Comparison of ENCODE assay signal across 8 cellular contexts in genomic region chr10:73906524-73907447, GRCh38. TPM values are rescaled to one million over a fixed set of nuclear protein-coding genes. Genes with fewer than 3 reads are reported as not detected.
DNase-seq lines count a peak whose midpoint lies in the region; ATAC-seq and TF ChIP-seq lines count a peak whose summit lies in the region.

No MANE protein-coding gene starts in this region.

- peak; percentile 63 for ATAC-seq in GM23338
- ATAC-seq in HG03159 (IDR thresholded peaks at IDR 0.05; ENCODE audit: unreplicated experiment): no peak
- no peak for ATAC-seq in GM18909 (IDR thresholded peaks at IDR 0.05; ENCODE audit: poor library complexity, unreplicated experiment)
- ATAC-seq in HG03442 (IDR thresholded peaks at IDR 0.05; ENCODE audit: unreplicated experiment): no peak

- peaks cover 22% of the 10 kb centered on the region for H3K27me3 Mint-ChIP-seq in GM23338 (ENCODE audit: insufficient read depth, low read depth, poor library complexity)
- H3K27me3 Mint-ChIP-seq in endodermal cell (ENCODE audit: insufficient read depth): peaks cover 36% of the 10 kb centered on the region

- peak overlapping the region; percentile 84 for H2AFZ ChIP-seq in GM23338

- H3K4me1 ChIP-seq in GM23338 (ENCODE audit: insufficient read depth) (peaks cover 44% of the 10 kb centered on the region), endodermal cell (ENCODE audit: control insufficient read depth, insufficient read depth, low read length) (peaks cover 8% of the 10 kb centered on the region)

- no peak overlapping the region for H3K9ac ChIP-seq in endodermal cell (ENCODE audit: extremely low read depth, low read length, poor library complexity, severe bottlenecking)

- no peak for TF ChIP-seq CTCF in GM23338 (conservative IDR thresholded peaks at IDR 0.05; ENCODE audit: low read depth in 2 of 2)
- TF ChIP-seq CTCF in endodermal cell (conservative IDR thresholded peaks at IDR 0.05): no peak

- 13 to 54% methylated on average over 5 to 8 of the region's 8 CpGs for WGBS in endodermal cell (ENCODE audit: insufficient coverage in 1 of 2, insufficient read length in 1 of 2), 2 experiments

- H3K9me3 Mint-ChIP-seq in GM23338: no peaks in the 10 kb centered on the region
- H3K9me3 Mint-ChIP-seq in endodermal cell: no peaks in the 10 kb centered on the region

- no peaks in the 10 kb centered on the region for H4K20me1 ChIP-seq in GM23338 (replicated peaks; ENCODE audit: insufficient read depth)

- no peak overlapping the region; the same call in 1 of the 2 replicates for H3K4me3 ChIP-seq in GM23338
- H3K4me3 ChIP-seq in endodermal cell (ENCODE audit: low read length): no peak overlapping the region

- H3K27me3 ChIP-seq in GM23338 (ENCODE audit: insufficient read depth) (peaks cover 29% of the 10 kb centered on the region), endodermal cell (ENCODE audit: control insufficient read depth, insufficient read depth, low read length, poor library complexity, severe bottlenecking) (peaks cover 8% of the 10 kb centered on the region)

- H3K36me3 Mint-ChIP-seq in GM23338 (ENCODE audit: low read depth) (no peaks in the 10 kb centered on the region), endodermal cell (ENCODE audit: low read depth) (no peaks in the 10 kb centered on the region)

- no peaks in the 10 kb centered on the region for H3K9me2 ChIP-seq in GM23338 (ENCODE audit: insufficient read depth)

- H3K27ac ChIP-seq in GM23338 (ENCODE audit: low read depth) (peak overlapping the region; percentile 72; the same call in 1 of the 2 replicates), endodermal cell (ENCODE audit: low read depth, low read length) (peak overlapping the region; percentile 80)

- H3K27ac Mint-ChIP-seq in GM23338 (peak overlapping the region; percentile 78), endodermal cell (peak overlapping the region; percentile 50)

- no peaks in the 10 kb centered on the region for H3K79me2 ChIP-seq in GM23338 (replicated peaks; ENCODE audit: insufficient read depth)

- H3K4me1 Mint-ChIP-seq in GM23338 (peaks cover 43% of the 10 kb centered on the region), endodermal cell (peaks cover 18% of the 10 kb centered on the region)

- H3K9me3 ChIP-seq in endodermal cell (ENCODE audit: control insufficient read depth, low read length): no peaks in the 10 kb centered on the region

- H3K4me3 Mint-ChIP-seq in GM23338 (0 out of 3 replicates have a peak overlapping the region, but pooled peaks have one; percentile 22), endodermal cell (no peak overlapping the region)

- peak; percentile 90 for DNase-seq in GM23338 (ENCODE audit: low spot score)
- DNase-seq in OCI-M1 (lab: John Stamatoyannopoulos, UW): peak; percentile 42
- peak; percentile 92 for DNase-seq in endodermal cell
- peak; percentile 98 for DNase-seq in myocyte (ENCODE audit: low read depth)
- no peak for DNase-seq in germinal center (ENCODE audit: low spot score)

- H3K36me3 ChIP-seq in GM23338 (ENCODE audit: insufficient read depth): no peaks in the 10 kb centered on the region
- no peaks in the 10 kb centered on the region for H3K36me3 ChIP-seq in endodermal cell (ENCODE audit: control insufficient read depth, insufficient read depth, low read length)

- peak overlapping the region; percentile 50 for H3K4me2 ChIP-seq in GM23338

- peaks cover 10% of the 10 kb centered on the region; the same call in 1 of the 2 replicates for H3F3A ChIP-seq in GM23338 (replicated peaks; ENCODE audit: low read depth)

TF ChIP-seq in GM23338, 12 proteins besides CTCF, POLR2A, EP300 and RAD21 (continues in another document):
- no peak for TF ChIP-seq ETS1 (IDR thresholded peaks at IDR 0.05)
- TF ChIP-seq ZNF114 (CRISPR knock-in tag; IDR thresholded peaks at IDR 0.05): no peak
- TF ChIP-seq STAT1 (IDR thresholded peaks at IDR 0.05; ENCODE audit: unreplicated experiment): no peak
- TF ChIP-seq EZH2phosphoT487 (IDR thresholded peaks at IDR 0.05; ENCODE audit: unreplicated experiment): no peak
- no peak for TF ChIP-seq ZNF331 (CRISPR knock-in tag; IDR thresholded peaks at IDR 0.05; ENCODE audit: low read depth)
- TF ChIP-seq REST (IDR thresholded peaks at IDR 0.05; ENCODE audit: unreplicated experiment): no peak
- no peak for TF ChIP-seq CREB1 (CRISPR knock-in tag; IDR thresholded peaks at IDR 0.05; ENCODE audit: low read depth)
- TF ChIP-seq POLR2AphosphoS5 (IDR thresholded peaks at IDR 0.05; ENCODE audit: low read depth): no peak
- TF ChIP-seq JUNB (IDR thresholded peaks at IDR 0.05; ENCODE audit: unreplicated experiment): no peak
- no peak for TF ChIP-seq EZH2 (IDR thresholded peaks at IDR 0.05; ENCODE audit: low read depth, unreplicated experiment)
- TF ChIP-seq NANOG (IDR thresholded peaks at IDR 0.05; ENCODE audit: borderline replicate concordance): no peak

RNA-seq across cellular contexts. Expression of gene PLAU, which starts 4.1 kb away (rescaled TPM):
- 13.3 and 14.5 TPM in 2 replicates for total RNA-seq in GM23338 (2014; rRNA removed; shearing (Covaris generic))
- 17.5 and 18.0 TPM in 2 replicates for polyA plus RNA-seq in GM23338 (2016; fragmentation: Nextera tagmentation; extraction: Ambion mirVana)
- 1 to 10 TPM; 2.7 to 3.3 TPM for total RNA-seq in endodermal cell
- polyA plus RNA-seq in endodermal cell (2013, experiment 1 of 2): 10.5 TPM
- 14.2 TPM for polyA plus RNA-seq in endodermal cell (2013, experiment 2 of 2)
- total RNA-seq in myocyte: 154 and 166 TPM in 2 replicates
- polyA plus RNA-seq in myocyte (2012): 336 TPM

RNA-seq across cellular contexts. Expression of gene CAMK2G, which starts 32.4 kb away (rescaled TPM):
- 32.8 and 34.1 TPM in 2 replicates for total RNA-seq in GM23338 (2014; rRNA removed; shearing (Covaris generic))
- polyA plus RNA-seq in GM23338 (2016; fragmentation: Nextera tagmentation; extraction: Ambion mirVana): 30.1 and 30.6 TPM in 2 replicates
- total RNA-seq in endodermal cell (10 to 100 TPM; 20.9 to 21.7 TPM), myocyte (32.4 and 32.8 TPM in 2 replicates)
- 29.8 TPM for polyA plus RNA-seq in endodermal cell (2013, experiment 1 of 2)
- polyA plus RNA-seq in endodermal cell (2013, experiment 2 of 2): 25.8 TPM
- polyA plus RNA-seq in myocyte (2012): 38.8 TPM
